ENCODE assay signal across 8 cellular contexts in genomic region chr5:139513434-139513833, GRCh38. TPM values are rescaled to one million over a fixed set of nuclear protein-coding genes. Genes with fewer than 3 reads are reported as not detected.
DNase-seq lines count a peak whose midpoint lies in the region; ATAC-seq, FAIRE-seq and TF ChIP-seq lines count a peak whose summit lies in the region.
"Not testable (repeated sequence)": the region's sequence is repeated elsewhere in the genome, so short reads cannot be mapped to it uniquely, and the experiment has no call there.

No MANE protein-coding gene starts in this region.

- not testable (repeated sequence) for H3K36me3 ChIP-seq in keratinocyte (ENCODE audit: control insufficient read depth in 2 of 2, extremely low read depth in 1 of 2, insufficient read depth in 2 of 2, low read length in 2 of 2)

- dilution Hi-C loops in keratinocyte (cut with MboI; ENCODE audit: extremely low pct_ligation_motif_present, low sequenced_read_pairs) = not testable (repeated sequence)

- not testable (repeated sequence) for H3K27ac ChIP-seq in keratinocyte (ENCODE audit: control insufficient read depth, insufficient read depth, low read length)

- not testable (repeated sequence) for H3K27me3 ChIP-seq in keratinocyte (ENCODE audit: control insufficient read depth, extremely low read depth, insufficient read depth, low read length)

- DNase-seq in AG10803 (ENCODE audit: low read depth) = peak; percentile 77
- DNase-seq in HT1080 (ENCODE audit: low read depth) = peak; percentile 80
- DNase-seq in NK-92 (lab: John Stamatoyannopoulos, UW; ENCODE audit: unreplicated experiment) = peak; percentile 14
- peak; percentile 78 for DNase-seq in activated CD4-positive, alpha-beta T cell treated with anti-CD3 and anti-CD28 coated beads, Interleukin-2, amount 50 U/mL, for 4 hours
- peak; percentile 92 for DNase-seq in cerebellar cortex (ENCODE audit: low spot score)
- peak; percentile 42 for DNase-seq in keratinocyte (ENCODE audit: low read depth, low spot score)
- peak; percentile 58 to 67 for DNase-seq in stimulated activated CD4-positive, alpha-beta T cell treated with anti-CD3 and anti-CD28 coated beads, Interleukin-15, amount 100 ng/mL, for 1 hour (ENCODE audit: low read depth in 1 of 2, low spot score in 1 of 2)

- not testable (repeated sequence) for H4K20me1 ChIP-seq in keratinocyte (ENCODE audit: control insufficient read depth, extremely low read depth, insufficient read depth, low read length)

- FAIRE-seq in keratinocyte (lab: Jason Lieb, UNC) = not testable (repeated sequence)

- H3K9me1 ChIP-seq in keratinocyte (ENCODE audit: control insufficient read depth, extremely low read depth, insufficient read depth, low read length) = not testable (repeated sequence)

- H3K79me2 ChIP-seq in keratinocyte (ENCODE audit: control insufficient read depth, insufficient read depth, low read length) = not testable (repeated sequence)

- H3K9me3 ChIP-seq in keratinocyte (ENCODE audit: control insufficient read depth, low read depth, low read length) = not testable (repeated sequence)

- H3K4me2 ChIP-seq in keratinocyte (ENCODE audit: control insufficient read depth, extremely low read depth, insufficient read depth, low read depth, low read length) = not testable (repeated sequence)

- H2AFZ ChIP-seq in keratinocyte (ENCODE audit: control insufficient read depth, low read length) = not testable (repeated sequence)

- TF ChIP-seq CTCF in AG10803 (conservative IDR thresholded peaks at IDR 0.05; ENCODE audit: low read length) (peak; percentile 79), keratinocyte (optimal IDR thresholded peaks at IDR 0.05 in 1 of 3, IDR thresholded peaks at IDR 0.05 in 1 of 3, conservative IDR thresholded peaks at IDR 0.05 in 1 of 3; ENCODE audit: extremely low read depth in 1 of 3, insufficient read depth in 2 of 3, low read length in 3 of 3) (peak; percentile 68 to 94 (median 79))

- H3K4me1 ChIP-seq in keratinocyte (ENCODE audit: control insufficient read depth, extremely low read depth, insufficient read depth, low read length) = peaks cover 11% of the 10 kb centered on the region

- not testable (repeated sequence) for H3K9ac ChIP-seq in keratinocyte (ENCODE audit: control insufficient read depth, extremely low read depth, insufficient read depth, low read length)

- H3K4me3 ChIP-seq in AG10803 (ENCODE audit: low read length); keratinocyte (ENCODE audit: control insufficient read depth in 2 of 3, extremely low read depth in 1 of 3, insufficient read depth in 2 of 3, low read depth in 1 of 3, low read length in 3 of 3): not testable (repeated sequence)

- ATAC-seq in GM19025 (IDR thresholded peaks at IDR 0.05; ENCODE audit: low read depth, unreplicated experiment) = peak; percentile 47

RNA-seq across cellular contexts. Expression of gene STING1, which starts 30.9 kb away (rescaled TPM):
- 38.7 and 55.8 TPM in 2 replicates for total RNA-seq in HT1080 (2014; rRNA removed; shearing (Covaris generic))
- 60.9 and 62.1 TPM in 2 replicates for polyA plus RNA-seq in HT1080 (2015; cell fraction: cytosol; rRNA removed)
- 133 and 146 TPM in 2 replicates for polyA plus RNA-seq in HT1080 (2015; cell fraction: nucleus; rRNA removed)
- polyA plus RNA-seq in keratinocyte = 25.2 to 38.1 TPM (median 26.0 TPM) in 3 replicates
- 1.3 TPM for polyA plus RNA-seq in keratinocyte (2011; ENCODE audit: low read depth)
- 14.7 and 21.3 TPM in 2 replicates for polyA plus RNA-seq in keratinocyte (2011; cell fraction: cytosol; rRNA removed)
- polyA plus RNA-seq in keratinocyte (2011; cell fraction: nucleus; rRNA removed) = 66.0 and 88.6 TPM in 2 replicates
- 4.2 and 32.6 TPM in 2 replicates for polyA plus RNA-seq in keratinocyte (2012; ENCODE audit: low replicate concordance)
- polyA minus RNA-seq in keratinocyte = 24.6 to 40.7 TPM (median 27.0 TPM) in 3 replicates
- 54.5 TPM for polyA minus RNA-seq in keratinocyte (2011; cell fraction: cytosol; rRNA and poly(A)+ RNA removed)
- polyA minus RNA-seq in keratinocyte (2011; cell fraction: nucleus; rRNA and poly(A)+ RNA removed) = 46.5 and 55.6 TPM in 2 replicates

RNA-seq across cellular contexts. Expression of gene SMIM33, which starts 42.6 kb away (rescaled TPM):
- not detected in 2 replicates for total RNA-seq in HT1080 (2014; rRNA removed; shearing (Covaris generic))
- not detected in 2 replicates for polyA plus RNA-seq in HT1080 (2015; cell fraction: cytosol; rRNA removed)
- polyA plus RNA-seq in HT1080 (2015; cell fraction: nucleus; rRNA removed) = not detected in 2 replicates
- not detected in 3 replicates for polyA plus RNA-seq in keratinocyte
- polyA plus RNA-seq in keratinocyte (2011; ENCODE audit: low read depth) = not detected
- not detected in 2 replicates for polyA plus RNA-seq in keratinocyte (2011; cell fraction: cytosol; rRNA removed)
- polyA plus RNA-seq in keratinocyte (2011; cell fraction: nucleus; rRNA removed) = not detected in 2 replicates
- polyA plus RNA-seq in keratinocyte (2012; ENCODE audit: low replicate concordance) = not detected in 2 replicates
- not detected in 3 replicates for polyA minus RNA-seq in keratinocyte
- polyA minus RNA-seq in keratinocyte (2011; cell fraction: cytosol; rRNA and poly(A)+ RNA removed) = not detected
- polyA minus RNA-seq in keratinocyte (2011; cell fraction: nucleus; rRNA and poly(A)+ RNA removed) = not detected in 2 replicates

RNA-seq across cellular contexts. Expression of gene UBE2D2, which starts 47.7 kb away (rescaled TPM):
- 83.2 and 84.4 TPM in 2 replicates for total RNA-seq in HT1080 (2014; rRNA removed; shearing (Covaris generic))
- polyA plus RNA-seq in HT1080 (2015; cell fraction: cytosol; rRNA removed) = 70.7 and 78.7 TPM in 2 replicates
- polyA plus RNA-seq in HT1080 (2015; cell fraction: nucleus; rRNA removed) = 32.4 and 34.8 TPM in 2 replicates
- polyA plus RNA-seq in keratinocyte = 49.8 to 127 TPM (median 65.7 TPM) in 3 replicates
- polyA plus RNA-seq in keratinocyte (2011; ENCODE audit: low read depth) = 99.6 TPM
- 57.7 and 135 TPM in 2 replicates for polyA plus RNA-seq in keratinocyte (2011; cell fraction: cytosol; rRNA removed)
- polyA plus RNA-seq in keratinocyte (2011; cell fraction: nucleus; rRNA removed) = 27.8 and 39.6 TPM in 2 replicates
- polyA plus RNA-seq in keratinocyte (2012; ENCODE audit: low replicate concordance) = 149 and 178 TPM in 2 replicates
- polyA minus RNA-seq in keratinocyte = 22.0 to 75.4 TPM (median 30.1 TPM) in 3 replicates
- polyA minus RNA-seq in keratinocyte (2011; cell fraction: cytosol; rRNA and poly(A)+ RNA removed) = 54.1 TPM
- 13.2 and 17.5 TPM in 2 replicates for polyA minus RNA-seq in keratinocyte (2011; cell fraction: nucleus; rRNA and poly(A)+ RNA removed)

RNA-seq across cellular contexts. Expression of gene ECSCR, which starts 50.9 kb away (rescaled TPM):
- 53.3 and 67.7 TPM in 2 replicates for total RNA-seq in HT1080 (2014; rRNA removed; shearing (Covaris generic))
- 54.9 and 60.3 TPM in 2 replicates for polyA plus RNA-seq in HT1080 (2015; cell fraction: cytosol; rRNA removed)
- 22.4 and 27.3 TPM in 2 replicates for polyA plus RNA-seq in HT1080 (2015; cell fraction: nucleus; rRNA removed)
- polyA plus RNA-seq in keratinocyte = not detected in 3 replicates
- polyA plus RNA-seq in keratinocyte (2011; ENCODE audit: low read depth) = not detected
- not detected in 2 replicates for polyA plus RNA-seq in keratinocyte (2011; cell fraction: cytosol; rRNA removed)
- polyA plus RNA-seq in keratinocyte (2011; cell fraction: nucleus; rRNA removed) = 0.15 TPM in 1 of 2 replicates, not detected in the other
- not detected in 2 replicates for polyA plus RNA-seq in keratinocyte (2012; ENCODE audit: low replicate concordance)
- polyA minus RNA-seq in keratinocyte = not detected in 3 replicates
- not detected for polyA minus RNA-seq in keratinocyte (2011; cell fraction: cytosol; rRNA and poly(A)+ RNA removed)
- not detected in 2 replicates for polyA minus RNA-seq in keratinocyte (2011; cell fraction: nucleus; rRNA and poly(A)+ RNA removed)

Comparison
In these comparisons a context has a peak if more than half of its experiments do, and no peak if none do; other contexts are left out.
1. DNase-seq: peak in every context shown above with its lines; median percentile 92 in cerebellar cortex; 80 in HT1080; 78 in activated CD4-positive, alpha-beta T cell treated with anti-CD3 and anti-CD28 coated beads, Interleukin-2, amount 50 U/mL, for 4 hours; 77 in AG10803; 62 in stimulated activated CD4-positive, alpha-beta T cell treated with anti-CD3 and anti-CD28 coated beads, Interleukin-15, amount 100 ng/mL, for 1 hour; 42 in keratinocyte; 14 in NK-92.